Comparison of ENCODE assay signal across 1 cellular context in genomic region chr12:40829738-40830144, GRCh38.
TF ChIP-seq lines count a peak whose summit lies in the region.

No MANE protein-coding gene starts in this region.

TF ChIP-seq in GM23338, 12 proteins besides CTCF, POLR2A, EP300 and RAD21 (continued from another document):
- no peak for TF ChIP-seq REST (IDR thresholded peaks at IDR 0.05; ENCODE audit: unreplicated experiment)
- TF ChIP-seq ETS1 (IDR thresholded peaks at IDR 0.05), result no peak
- TF ChIP-seq NANOG (IDR thresholded peaks at IDR 0.05; ENCODE audit: borderline replicate concordance), result no peak
- TF ChIP-seq CREB1 (CRISPR knock-in tag; IDR thresholded peaks at IDR 0.05; ENCODE audit: low read depth), result no peak
- no peak for TF ChIP-seq STAT1 (IDR thresholded peaks at IDR 0.05; ENCODE audit: unreplicated experiment)
- TF ChIP-seq EZH2phosphoT487 (IDR thresholded peaks at IDR 0.05; ENCODE audit: unreplicated experiment), result no peak
- TF ChIP-seq ZNF331 (CRISPR knock-in tag; IDR thresholded peaks at IDR 0.05; ENCODE audit: low read depth), result no peak
- TF ChIP-seq ZNF462 (CRISPR knock-in tag; IDR thresholded peaks at IDR 0.05), result no peak
- no peak for TF ChIP-seq ZNF114 (CRISPR knock-in tag; IDR thresholded peaks at IDR 0.05)
- no peak for TF ChIP-seq EZH2 (IDR thresholded peaks at IDR 0.05; ENCODE audit: low read depth, unreplicated experiment)
- TF ChIP-seq JUNB (IDR thresholded peaks at IDR 0.05; ENCODE audit: unreplicated experiment), result no peak
TF ChIP-seq in GM23338: peak in this region for 0.
